In the genomic region with DNA sequence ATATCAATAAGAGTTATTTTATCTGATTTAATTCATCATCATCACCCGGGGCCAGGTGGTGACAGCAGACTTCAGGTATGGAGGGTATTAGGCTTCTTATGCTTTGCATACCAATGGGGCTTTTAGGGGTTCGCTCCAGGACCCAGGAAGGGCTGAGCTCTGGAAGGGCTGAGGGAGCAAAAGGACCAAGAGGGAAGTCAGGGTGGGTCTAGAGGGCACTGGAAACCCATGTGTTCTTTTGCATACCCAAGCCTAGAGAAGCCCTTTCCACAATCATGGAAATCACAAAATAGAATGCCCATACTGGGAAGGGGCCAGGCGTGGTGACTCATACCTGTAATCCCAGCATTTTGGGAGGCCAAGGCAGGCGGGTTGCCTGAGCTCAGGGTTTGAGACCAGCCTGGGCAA, we compare ENCODE assay signal across 1 cellular context.
TF ChIP-seq lines count a peak whose summit lies in the region.

No MANE protein-coding gene starts in this region.

TF ChIP-seq in H1, 55 proteins besides CTCF, POLR2A, EP300 and RAD21:
- TF ChIP-seq, protein P1, sequence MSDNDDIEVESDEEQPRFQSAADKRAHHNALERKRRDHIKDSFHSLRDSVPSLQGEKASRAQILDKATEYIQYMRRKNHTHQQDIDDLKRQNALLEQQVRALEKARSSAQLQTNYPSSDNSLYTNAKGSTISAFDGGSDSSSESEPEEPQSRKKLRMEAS (IDR thresholded peaks at IDR 0.05) = 0 out of 2 replicates have a peak, but pooled peaks have one; percentile 24
- TF ChIP-seq CHD1 (IDR thresholded peaks at IDR 0.05; ENCODE audit: low read depth, low read length) = peak; percentile 47; the same call in 1 of the 2 replicates
- no peak for TF ChIP-seq NANOG (IDR thresholded peaks at IDR 0.05; ENCODE audit: insufficient read depth, low read depth, low read length, poor library complexity, severe bottlenecking)
- TF ChIP-seq MAFK (IDR thresholded peaks at IDR 0.05; ENCODE audit: low read depth, low read length) = no peak
- TF ChIP-seq TAF7 (optimal IDR thresholded peaks at IDR 0.05; ENCODE audit: borderline replicate concordance, low read depth, low read length) = no peak
- TF ChIP-seq NRF1 (IDR thresholded peaks at IDR 0.05; ENCODE audit: low read depth, low read length) = no peak
- no peak for TF ChIP-seq TCF12 (IDR thresholded peaks at IDR 0.05; ENCODE audit: low read depth, low read length)
- peak; percentile 63; the same call in 1 of the 2 replicates for TF ChIP-seq POLR2AphosphoS5 (IDR thresholded peaks at IDR 0.05; ENCODE audit: low read depth, low read length)
- TF ChIP-seq, protein P2, sequence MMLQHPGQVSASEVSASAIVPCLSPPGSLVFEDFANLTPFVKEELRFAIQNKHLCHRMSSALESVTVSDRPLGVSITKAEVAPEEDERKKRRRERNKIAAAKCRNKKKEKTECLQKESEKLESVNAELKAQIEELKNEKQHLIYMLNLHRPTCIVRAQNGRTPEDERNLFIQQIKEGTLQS (IDR thresholded peaks at IDR 0.05; ENCODE audit: insufficient read depth, low read depth, low read length) = no peak
- TF ChIP-seq CREB1 (IDR thresholded peaks at IDR 0.05) = peak; percentile 56; the same call in 1 of the 2 replicates
- no peak for TF ChIP-seq SIN3A (conservative IDR thresholded peaks at IDR 0.05 in 1 of 2, IDR thresholded peaks at IDR 0.05 in 1 of 2; ENCODE audit: low read depth in 1 of 2, low read length in 2 of 2)
- no peak for TF ChIP-seq SIRT6 (IDR thresholded peaks at IDR 0.05; ENCODE audit: low read length)
- TF ChIP-seq JUND (IDR thresholded peaks at IDR 0.05; ENCODE audit: low read length) = peak; percentile 85
- TF ChIP-seq HDAC2 (IDR thresholded peaks at IDR 0.05; ENCODE audit: borderline replicate concordance in 1 of 2, low read depth in 2 of 2, low read length in 2 of 2) = no peak
- peak; percentile 35; the same call in 1 of the 2 replicates for TF ChIP-seq POU5F1 (IDR thresholded peaks at IDR 0.05; ENCODE audit: low read depth, low read length)
- TF ChIP-seq TEAD4 (IDR thresholded peaks at IDR 0.05; ENCODE audit: low read depth, low read length) = 0 out of 2 replicates have a peak, but pooled peaks have one; percentile 50
- peak; percentile 21; the same call in 1 of the 2 replicates for TF ChIP-seq JUN (IDR thresholded peaks at IDR 0.05; ENCODE audit: low read depth, low read length)
- peak; percentile 66; the same call in 1 of the 2 replicates for TF ChIP-seq YY1 (IDR thresholded peaks at IDR 0.05; ENCODE audit: low read depth, low read length)
- TF ChIP-seq CBX5 (IDR thresholded peaks at IDR 0.05; ENCODE audit: low read depth, low read length) = no peak
- no peak for TF ChIP-seq RNF2 (IDR thresholded peaks at IDR 0.05; ENCODE audit: borderline replicate concordance, low read depth, low read length, missing control alignments, poor library complexity, severe bottlenecking)
- no peak for TF ChIP-seq PHF8 (conservative IDR thresholded peaks at IDR 0.05; ENCODE audit: low read depth, low read length)
- TF ChIP-seq TBP (IDR thresholded peaks at IDR 0.05; ENCODE audit: low read depth, low read length) = peak; percentile 66
- peak; percentile 56; the same call in 1 of the 2 replicates for TF ChIP-seq TAF1 (IDR thresholded peaks at IDR 0.05; ENCODE audit: low read depth, low read length)
